8 cellular contexts compared by ENCODE assay signal in genomic region chr7:156949541-156950380, GRCh38. TPM values are rescaled to one million over a fixed set of nuclear protein-coding genes. Genes with fewer than 3 reads are reported as not detected.
DNase-seq lines count a peak whose midpoint lies in the region; ATAC-seq, FAIRE-seq and TF ChIP-seq lines count a peak whose summit lies in the region.

TSS of gene NOM1 (plus strand) at chr7:156949712. CDS start at chr7:156949738, 26 bp downstream.

- DNase-seq in NCI-H1436 (lab: John Stamatoyannopoulos, UW): peak; percentile 83
- DNase-seq in NCI-H1436 treated with DMSO at 0.1 percent for 48 hours (lab: John Stamatoyannopoulos, UW): no peak
- DNase-seq in NCI-H1694 (lab: John Stamatoyannopoulos, UW): peak; percentile 49
- DNase-seq in T-helper 2 cell treated with Interferon-gamma antibody and Interleukin-4, amounts not matched to agents 5 μg/mL and 100 μg/mL, for 36 hours (ENCODE audit: low spot score): peak; percentile 90
- peak; percentile 47 for DNase-seq in astrocyte (ENCODE audit: low read depth)
- peak; percentile 70 to 78 for DNase-seq in hippocampal formation (lab: John Stamatoyannopoulos, UW)
- DNase-seq in sciatic nerve (ENCODE audit: low spot score): peak; percentile 95

- peaks cover 25% of the 10 kb centered on the region for H3K4me1 Mint-ChIP-seq in T-helper 2 cell treated with Interferon-gamma antibody and Interleukin-4, amounts not matched to agents 5 μg/mL and 100 μg/mL, for 36 hours (ENCODE audit: low read depth)
- H3K4me1 Mint-ChIP-seq in astrocyte (ENCODE audit: low read depth, unreplicated experiment): peaks cover 7% of the 10 kb centered on the region

- H3K9ac ChIP-seq in astrocyte (ENCODE audit: low read length): peak within 1 kb of the TSS; percentile 90

- H3K79me2 ChIP-seq in astrocyte (ENCODE audit: insufficient read depth, low read length): peaks cover 51% of the 10 kb centered on the region

- H3K36me3 Mint-ChIP-seq in T-helper 2 cell treated with Interferon-gamma antibody and Interleukin-4, amounts not matched to agents 5 μg/mL and 100 μg/mL, for 36 hours (ENCODE audit: low read depth): peaks cover 27% of the 10 kb centered on the region
- H3K36me3 Mint-ChIP-seq in astrocyte (ENCODE audit: low read depth, unreplicated experiment): peaks cover 8% of the 10 kb centered on the region

- TF ChIP-seq CTCF in astrocyte (IDR thresholded peaks at IDR 0.05; ENCODE audit: insufficient read depth, low read depth, low read length): peak; percentile 37

- no peak for FAIRE-seq in astrocyte (lab: Jason Lieb, UNC)

- H3K27me3 Mint-ChIP-seq in T-helper 2 cell treated with Interferon-gamma antibody and Interleukin-4, amounts not matched to agents 5 μg/mL and 100 μg/mL, for 36 hours (ENCODE audit: low read depth): peaks cover 21% of the 10 kb centered on the region
- peaks cover 4% of the 10 kb centered on the region for H3K27me3 Mint-ChIP-seq in astrocyte (ENCODE audit: low read depth, unreplicated experiment)

- peaks cover 21% of the 10 kb centered on the region for H3K36me3 ChIP-seq in astrocyte (ENCODE audit: insufficient read depth, low read length)

- H3K27me3 ChIP-seq in astrocyte (ENCODE audit: insufficient read depth, low read length): peaks cover 2% of the 10 kb centered on the region

- peaks cover 7% of the 10 kb centered on the region for H3K4me1 ChIP-seq in astrocyte (ENCODE audit: insufficient read depth, low read length)

- peak within 1 kb of the TSS; percentile 94 for H3K4me2 ChIP-seq in astrocyte (ENCODE audit: low read length)

- peak within 1 kb of the TSS; percentile 85 for H3K4me3 ChIP-seq in astrocyte (ENCODE audit: insufficient read depth, low read depth, low read length)

- peaks cover 40% of the 10 kb centered on the region for H4K20me1 ChIP-seq in astrocyte (ENCODE audit: insufficient read depth, low read length)

- H3K27ac ChIP-seq in astrocyte (ENCODE audit: low read depth, low read length): peak within 1 kb of the TSS; percentile 69

- H3K4me3 Mint-ChIP-seq in T-helper 2 cell treated with Interferon-gamma antibody and Interleukin-4, amounts not matched to agents 5 μg/mL and 100 μg/mL, for 36 hours: peak within 1 kb of the TSS; percentile 93
- H3K4me3 Mint-ChIP-seq in astrocyte (ENCODE audit: unreplicated experiment): peak within 1 kb of the TSS; percentile 93

- no peaks in the 10 kb centered on the region for H3K9me3 ChIP-seq in astrocyte (ENCODE audit: insufficient read depth, low read depth, low read length)

- peak within 1 kb of the TSS; percentile 96 for H3K27ac Mint-ChIP-seq in T-helper 2 cell treated with Interferon-gamma antibody and Interleukin-4, amounts not matched to agents 5 μg/mL and 100 μg/mL, for 36 hours
- H3K27ac Mint-ChIP-seq in astrocyte (ENCODE audit: unreplicated experiment): peak within 1 kb of the TSS; percentile 85

- ATAC-seq in HG02852 (IDR thresholded peaks at IDR 0.05; ENCODE audit: unreplicated experiment) (peak; percentile 90), sciatic nerve (peak; percentile 97)

- intact Hi-C loops in sciatic nerve (cut with DNase I): no loop called here

- peak within 1 kb of the TSS; percentile 89 for H2AFZ ChIP-seq in astrocyte (ENCODE audit: low read depth, low read length)

- no peaks in the 10 kb centered on the region for H3K9me3 Mint-ChIP-seq in T-helper 2 cell treated with Interferon-gamma antibody and Interleukin-4, amounts not matched to agents 5 μg/mL and 100 μg/mL, for 36 hours
- H3K9me3 Mint-ChIP-seq in astrocyte (ENCODE audit: unreplicated experiment): no peaks in the 10 kb centered on the region

RNA-seq across cellular contexts. Expression of gene NOM1, which starts in this region (rescaled TPM):
- total RNA-seq in astrocyte: 19.2 and 19.7 TPM in 2 replicates
- 19.3 TPM for total RNA-seq in sciatic nerve
